ENCODE assay signal across 19 cellular contexts in the genomic region with DNA sequence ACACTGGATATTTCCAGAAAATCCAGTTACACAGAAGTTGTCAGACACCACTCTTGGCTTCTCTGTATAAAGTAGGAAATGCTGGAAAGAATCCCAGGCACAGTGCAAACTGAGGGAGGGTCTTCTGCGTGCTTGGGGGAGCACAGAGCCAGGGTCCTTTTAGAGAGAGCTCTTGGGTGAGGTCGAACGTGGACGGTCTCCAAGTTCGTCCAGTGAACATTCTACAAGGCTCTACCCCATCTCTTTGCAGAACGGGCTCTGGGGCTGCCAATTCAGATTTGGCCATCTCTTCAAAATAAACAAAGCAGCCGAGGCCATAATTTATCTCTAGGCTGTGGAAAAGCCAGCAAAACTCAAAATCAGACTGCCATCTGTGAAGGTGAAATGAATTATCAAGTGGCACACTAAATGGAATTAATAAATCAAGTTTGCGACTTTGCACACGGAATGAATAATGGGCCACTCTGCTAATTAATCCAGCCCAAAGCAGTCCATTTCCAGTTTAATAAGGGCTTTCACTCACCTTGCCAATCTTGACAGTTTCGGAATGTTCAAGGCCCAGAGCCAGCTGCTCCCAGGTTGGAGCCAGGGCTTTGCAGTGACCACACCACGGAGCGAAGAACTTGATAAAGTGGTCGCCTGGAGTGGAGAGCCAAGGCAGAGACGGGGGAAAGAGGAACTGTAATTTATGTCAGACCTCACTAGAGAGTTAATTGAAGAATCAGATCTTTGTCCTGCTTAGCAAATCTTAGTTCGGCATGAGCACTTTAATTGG. TPM values are rescaled to one million over a fixed set of nuclear protein-coding genes. Genes with fewer than 3 reads are reported as not detected.
DNase-seq lines count a peak whose midpoint lies in the region; ATAC-seq, FAIRE-seq and TF ChIP-seq lines count a peak whose summit lies in the region.
"Had no signal": no experiment of that assay in that cellular context is flagged by ENCODE, and none has a peak within 500 bp of the region (broad histone marks: within the 10 kb centered on the region; RNA-seq: fewer than 3 reads in every experiment).

No MANE protein-coding gene starts in this region.

- H3K4me3 ChIP-seq in MM.1S (ENCODE audit: low read length) (no peak overlapping the region), heart left ventricle (no peak overlapping the region), BE2C (ENCODE audit: low read depth, low read length) (no peak overlapping the region)
- H3K4me3 ChIP-seq: A549, GM23248 had no signal

- POLR2A ChIA-PET in activated CD4-positive, alpha-beta memory T cell treated with anti-CD3 and anti-CD28 coated beads for 36 hours (lab: Charles Lee), result no interaction called here

- peaks cover 100% of the 10 kb centered on the region for H3K79me2 ChIP-seq in MM.1S (ENCODE audit: low read length)

- no peak overlapping the region for H3K27ac Mint-ChIP-seq in activated CD4-positive, alpha-beta memory T cell treated with anti-CD3 and anti-CD28 coated beads for 36 hours
- H3K27ac Mint-ChIP-seq in type B pancreatic cell, result no peak overlapping the region

- DNase-seq in MM.1S, result peak; percentile 7
- DNase-seq in heart left ventricle, result no peak
- DNase-seq in left kidney (ENCODE audit: low read depth, low spot score), result peak; percentile 38
- DNase-seq in activated CD4-positive, alpha-beta memory T cell treated with anti-CD3 and anti-CD28 coated beads for 36 hours, result no peak
- no peak for DNase-seq in type B pancreatic cell (ENCODE audit: extremely low spot score, unreplicated experiment)
- no peak for DNase-seq in RCC 7860 (ENCODE audit: low spot score)
- DNase-seq in BE2C, result no peak
- DNase-seq: Caco-2; CD8-positive, alpha-beta memory T cell; DND-41; GDM1; GM23248 had no signal

- H3K9me3 ChIP-seq in MM.1S (replicated peaks; ENCODE audit: insufficient read depth, low read length), result no peaks in the 10 kb centered on the region
- no peaks in the 10 kb centered on the region for H3K9me3 ChIP-seq in heart left ventricle
- no peaks in the 10 kb centered on the region for H3K9me3 ChIP-seq in BE2C
- H3K9me3 ChIP-seq: A549, Caco-2 had no signal

- no peak overlapping the region for H2AFZ ChIP-seq in MM.1S (ENCODE audit: low read length)
- H2AFZ ChIP-seq: GM23248 had no signal

- no peaks in the 10 kb centered on the region for H3K9me2 ChIP-seq in MM.1S (replicated peaks; ENCODE audit: insufficient read depth, low read length)

- intact Hi-C loops in heart left ventricle (cut with DNase I), result loop anchor here in 1 of 10 donors (10.0 kb wide), 1 partner anchor 166 kb away; the partner anchor contains the start of gene BMP6
- intact Hi-C loops in activated CD4-positive, alpha-beta memory T cell treated with anti-CD3 and anti-CD28 coated beads for 36 hours (cut with micrococcal nuclease), result no loop called here

- 58 to 73% (median 64%) methylated on average over 15 of the region's 15 CpGs for WGBS in heart left ventricle, 4 donors

- peak overlapping the region; percentile 5; the same call in 1 of the 2 replicates for H3K4me2 ChIP-seq in MM.1S (ENCODE audit: low read depth, low read length)
- H3K4me2 ChIP-seq: A549 had no signal

- H3K4me1 ChIP-seq in MM.1S (ENCODE audit: low read length), result peaks cover 55% of the 10 kb centered on the region
- H3K4me1 ChIP-seq in heart left ventricle, result peaks cover 0 to 14% (median 5%) of the 10 kb centered on the region in 12 donors
- H3K4me1 ChIP-seq in BE2C, result no peaks in the 10 kb centered on the region; the same call in 1 of the 2 replicates
- H3K4me1 ChIP-seq: A549, Caco-2 had no signal

- FAIRE-seq in RCC 7860 (lab: Jason Lieb, UNC), result no peak
- FAIRE-seq: A549, GM12892, GM19239, H54 had no signal

- H3K4me1 Mint-ChIP-seq in activated CD4-positive, alpha-beta memory T cell treated with anti-CD3 and anti-CD28 coated beads for 36 hours (ENCODE audit: low read depth), result no peaks in the 10 kb centered on the region
- H3K4me1 Mint-ChIP-seq in type B pancreatic cell (ENCODE audit: unreplicated experiment), result no peaks in the 10 kb centered on the region
- H3K4me1 Mint-ChIP-seq: CD8-positive, alpha-beta memory T cell had no signal

- CTCF ChIA-PET in activated CD4-positive, alpha-beta memory T cell treated with anti-CD3 and anti-CD28 coated beads for 36 hours (lab: Charles Lee), result no interaction called here

- peaks cover 100% of the 10 kb centered on the region for H3F3A ChIP-seq in MM.1S (ENCODE audit: insufficient read depth, low read length)

- ATAC-seq in heart left ventricle, result peak; percentile 44 to 65 (median 54)
- ATAC-seq: A549, HCT116 had no signal

- no peaks in the 10 kb centered on the region for H3K27me3 ChIP-seq in MM.1S (replicated peaks; ENCODE audit: insufficient read depth, low read length)
- no peaks in the 10 kb centered on the region for H3K27me3 ChIP-seq in heart left ventricle
- H3K27me3 ChIP-seq in BE2C, result no peaks in the 10 kb centered on the region

- no peak for TF ChIP-seq CTCF in MM.1S (IDR thresholded peaks at IDR 0.05; ENCODE audit: low read length)
- TF ChIP-seq CTCF in heart left ventricle (IDR thresholded peaks at IDR 0.05), result no peak
- TF ChIP-seq CTCF in type B pancreatic cell (conservative IDR thresholded peaks at IDR 0.05), result no peak
- no peak for TF ChIP-seq CTCF in BE2C (IDR thresholded peaks at IDR 0.05; ENCODE audit: low read depth, low read length)

- H3K27me3 Mint-ChIP-seq in activated CD4-positive, alpha-beta memory T cell treated with anti-CD3 and anti-CD28 coated beads for 36 hours, result no peaks in the 10 kb centered on the region
- H3K27me3 Mint-ChIP-seq in type B pancreatic cell, result no peaks in the 10 kb centered on the region
- H3K27me3 Mint-ChIP-seq: CD8-positive, alpha-beta memory T cell had no signal

- peak overlapping the region; percentile 100; the same call in 1 of the 2 replicates for H3K27ac ChIP-seq in MM.1S (ENCODE audit: low read length)
- no peak overlapping the region for H3K27ac ChIP-seq in heart left ventricle
- H3K27ac ChIP-seq: A549, GM23248, HL-60 had no signal

- H3K9ac ChIP-seq in MM.1S (ENCODE audit: low read length), result peak overlapping the region; percentile 13; the same call in 1 of the 2 replicates
- H3K9ac ChIP-seq: GM23248 had no signal

- no peaks in the 10 kb centered on the region for H3K9me3 Mint-ChIP-seq in activated CD4-positive, alpha-beta memory T cell treated with anti-CD3 and anti-CD28 coated beads for 36 hours
- no peaks in the 10 kb centered on the region for H3K9me3 Mint-ChIP-seq in type B pancreatic cell
- H3K9me3 Mint-ChIP-seq: CD8-positive, alpha-beta memory T cell had no signal

- H4K20me1 ChIP-seq in MM.1S (ENCODE audit: insufficient read depth, low read length), result peaks cover 48% of the 10 kb centered on the region

- peaks cover 65% of the 10 kb centered on the region for H3K36me3 Mint-ChIP-seq in activated CD4-positive, alpha-beta memory T cell treated with anti-CD3 and anti-CD28 coated beads for 36 hours
- H3K36me3 Mint-ChIP-seq in type B pancreatic cell, result peaks cover 48% of the 10 kb centered on the region

- no peak overlapping the region for H3K4me3 Mint-ChIP-seq in activated CD4-positive, alpha-beta memory T cell treated with anti-CD3 and anti-CD28 coated beads for 36 hours
- no peak overlapping the region for H3K4me3 Mint-ChIP-seq in type B pancreatic cell
- H3K4me3 Mint-ChIP-seq: CD8-positive, alpha-beta memory T cell had no signal

- peaks cover 85% of the 10 kb centered on the region for H3K36me3 ChIP-seq in MM.1S (replicated peaks; ENCODE audit: insufficient read depth, low read length)
- peaks cover 4 to 100% (median 98%) of the 10 kb centered on the region in 9 donors for H3K36me3 ChIP-seq in heart left ventricle
- peaks cover 97% of the 10 kb centered on the region for H3K36me3 ChIP-seq in BE2C

- TF ChIP-seq POLR2A in GM18526 (IDR thresholded peaks at IDR 0.05; ENCODE audit: extremely low read depth, insufficient read length), result peak; percentile 9
- TF ChIP-seq POLR2A in heart left ventricle (IDR thresholded peaks at IDR 0.05), result no peak

RNA-seq across cellular contexts. Expression of gene TXNDC5, which starts 19.3 kb away (rescaled TPM):
- total RNA-seq in heart left ventricle (100 to 1,000 TPM in 1 of 9 donors, 10 to 100 TPM in 8; 33.4 to 110 (median 43.6) TPM), type B pancreatic cell (ENCODE audit: low replicate concordance) (91.5 and 94.9 TPM in 2 replicates)
- 100 to 1,000 TPM in 1 of 2 donors, 10 to 100 TPM in 1; 20.3 to 112 TPM for polyA plus RNA-seq in heart left ventricle
- 10 to 100 TPM; 59.6 to 64.5 TPM for total RNA-seq in activated CD4-positive, alpha-beta memory T cell treated with anti-CD3 and anti-CD28 coated beads for 36 hours
- 179 TPM for polyA plus RNA-seq in BE2C (2012; ENCODE audit: insufficient read depth, insufficient read length, low read depth)

Comparison
In these comparisons a context has a peak if more than half of its experiments do, and no peak if none do; other contexts are left out.
1. DNase-seq: peak in MM.1S (single experiment) and left kidney (single experiment); none in heart left ventricle (0 of 5), activated CD4-positive, alpha-beta memory T cell treated with anti-CD3 and anti-CD28 coated beads for 36 hours (single experiment), type B pancreatic cell (single experiment), RCC 7860 (single experiment) and BE2C (single experiment).